20 cellular contexts compared by ENCODE assay signal in the genomic region with DNA sequence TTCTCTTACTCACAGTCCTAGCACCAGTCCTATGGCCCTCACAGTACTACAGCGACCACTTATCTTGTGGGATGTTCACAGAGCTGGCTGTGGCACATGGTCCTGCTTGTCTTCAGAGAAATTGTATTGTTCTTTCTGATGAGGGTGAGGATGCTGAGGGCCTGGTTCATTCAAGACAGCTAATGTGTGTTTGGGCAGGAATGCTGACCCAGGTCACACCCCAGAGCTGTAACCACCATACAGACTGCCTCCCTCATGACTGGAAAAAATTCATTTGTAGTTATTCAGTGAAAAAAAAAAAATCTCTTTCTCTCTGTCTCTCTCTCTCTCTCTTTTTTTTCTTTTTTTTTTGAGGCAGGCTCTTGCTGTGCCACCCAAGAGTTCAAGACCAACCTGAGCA.
"Had no signal": no experiment of that assay in that cellular context is flagged by ENCODE, and none has a peak within 500 bp of the region (broad histone marks: within the 10 kb centered on the region; RNA-seq: fewer than 3 reads in every experiment).

No MANE protein-coding gene starts in this region.

- H3K4me1 ChIP-seq: neural progenitor cell, upper lobe of right lung had no signal

- H3K27ac ChIP-seq: brain microvascular endothelial cell, esophagus muscularis mucosa, heart right ventricle, neural progenitor cell, thyroid gland, upper lobe of right lung had no signal

- DNase-seq: activated CD4-positive, alpha-beta T cell treated with anti-CD3 and anti-CD28 coated beads, Interleukin-2, amount 10 ng/mL, durations not matched to agents 24 days and 14 days; activated gamma-delta T cell treated with Interleukin-2 at 50 U/mL for 16 hours; activated T-cell treated with anti-CD3 and anti-CD28 coated beads, Interleukin-2, amount 50 U/mL, for 1 hour; anterior cingulate cortex; brain microvascular endothelial cell; effector memory CD4-positive, alpha-beta T cell; heart right ventricle; islet precursor cell; left colon; naive thymus-derived CD8-positive, alpha-beta T cell; posterior cingulate gyrus; stimulated activated CD4-positive, alpha-beta T cell treated with anti-CD3 and anti-CD28 coated beads, Interleukin-2, amount 100 ng/mL, for 48 hours; stimulated activated CD8-positive, alpha-beta memory T cell treated with anti-CD3 and anti-CD28 coated beads, Interleukin-4, amount 100 ng/mL, for 48 hours; stimulated activated naive CD8-positive, alpha-beta T cell treated with anti-CD3 and anti-CD28 coated beads, Interleukin-15, Interleukin-2, amounts not matched to agents 100 U/mL and 50 U/mL, for 24 hours; T-cell; thyroid gland; upper lobe of right lung had no signal

- H3K36me3 ChIP-seq: brain microvascular endothelial cell, esophagus muscularis mucosa, heart right ventricle, neural progenitor cell, thyroid gland, upper lobe of right lung had no signal

- H3K4me2 ChIP-seq: neural progenitor cell, smooth muscle cell had no signal

- H3K9ac ChIP-seq: neural progenitor cell had no signal

- H3K4me3 ChIP-seq: esophagus muscularis mucosa, heart right ventricle, neural progenitor cell, smooth muscle cell, thyroid gland, upper lobe of right lung had no signal

- H3K27me3 ChIP-seq: brain microvascular endothelial cell, esophagus muscularis mucosa, heart right ventricle, neural progenitor cell, thyroid gland, upper lobe of right lung had no signal
